Comparison of ENCODE assay signal across 39 cellular contexts in the genomic region with DNA sequence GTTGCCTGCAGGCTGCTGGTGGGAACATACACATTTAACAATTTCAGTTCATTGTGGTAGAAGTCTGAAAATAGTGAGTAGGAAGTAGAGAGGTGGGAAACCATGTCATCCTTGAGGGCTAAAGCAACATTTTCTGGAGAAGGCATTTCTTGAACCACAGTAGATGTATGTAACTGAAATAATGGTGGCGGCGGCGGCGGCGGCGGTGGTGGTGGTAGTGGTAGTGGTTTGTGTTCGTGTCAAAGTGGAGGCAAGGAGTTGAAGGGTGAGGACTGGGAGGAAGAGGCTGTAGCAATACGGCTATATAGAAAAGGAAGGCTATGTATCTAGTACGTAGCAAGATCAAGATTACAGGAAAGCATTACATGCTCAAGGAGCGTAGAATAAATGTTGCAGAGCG.
"Had no signal": no experiment of that assay in that cellular context is flagged by ENCODE, and none has a peak within 500 bp of the region (broad histone marks: within the 10 kb centered on the region; RNA-seq: fewer than 3 reads in every experiment).

No MANE protein-coding gene starts in this region.

- H3K36me3 Mint-ChIP-seq: activated naive CD4-positive, alpha-beta T cell treated with anti-CD3 and anti-CD28 coated beads, Interleukin-2, amount 10 ng/mL, durations not matched to agents 7 days and 5 days; activated naive CD4-positive, alpha-beta T cell treated with anti-CD3 and anti-CD28 coated beads, Interleukin-2, amount 50 U/mL, for 24 hours; activated naive CD4-positive, alpha-beta T cell treated with anti-CD3 and anti-CD28 coated beads, Interleukin-2, amount 50 U/mL, for 72 hours; activated naive CD8-positive, alpha-beta T cell; activated naive CD8-positive, alpha-beta T cell treated with anti-CD3 and anti-CD28 coated beads for 36 hours; activated naive CD8-positive, alpha-beta T cell treated with anti-CD3 and anti-CD28 coated beads, Interleukin-2, amount 10 ng/mL, durations not matched to agents 7 days and 5 days; brain had no signal

- H3K36me3 ChIP-seq: adrenal gland, ascending aorta, brain microvascular endothelial cell, breast epithelium, cardiac muscle cell had no signal

- H3K4me1 ChIP-seq: adrenal gland, ascending aorta, body of pancreas, breast epithelium had no signal

- H3K27me3 Mint-ChIP-seq: activated naive CD4-positive, alpha-beta T cell treated with anti-CD3 and anti-CD28 coated beads, Interleukin-2, amount 10 ng/mL, durations not matched to agents 7 days and 5 days; activated naive CD4-positive, alpha-beta T cell treated with anti-CD3 and anti-CD28 coated beads, Interleukin-2, amount 50 U/mL, for 24 hours; activated naive CD8-positive, alpha-beta T cell; activated naive CD8-positive, alpha-beta T cell treated with anti-CD3 and anti-CD28 coated beads for 36 hours; activated naive CD8-positive, alpha-beta T cell treated with anti-CD3 and anti-CD28 coated beads, Interleukin-2, amount 10 ng/mL, durations not matched to agents 7 days and 5 days; activated naive CD8-positive, alpha-beta T cell treated with anti-CD3 and anti-CD28 coated beads, Interleukin-2, amount 50 U/mL, for 24 hours; activated T-cell treated with anti-CD3 and anti-CD28 coated beads, Interleukin-2, amount 50 U/mL, for 24 hours; activated T-helper 17 cell treated with anti-CD3 and anti-CD28 coated beads, Interleukin-2, amount 50 U/mL, for 72 hours; central memory CD8-positive, alpha-beta T cell had no signal

- H3K4me1 Mint-ChIP-seq: activated naive CD4-positive, alpha-beta T cell treated with anti-CD3 and anti-CD28 coated beads, Interleukin-2, amount 10 ng/mL, durations not matched to agents 7 days and 5 days; activated naive CD4-positive, alpha-beta T cell treated with anti-CD3 and anti-CD28 coated beads, Interleukin-2, amount 50 U/mL, for 24 hours; activated naive CD8-positive, alpha-beta T cell treated with anti-CD3 and anti-CD28 coated beads for 36 hours; activated naive CD8-positive, alpha-beta T cell treated with anti-CD3 and anti-CD28 coated beads, Interleukin-2, amount 10 ng/mL, durations not matched to agents 7 days and 5 days; activated naive CD8-positive, alpha-beta T cell treated with anti-CD3 and anti-CD28 coated beads, Interleukin-2, amount 50 U/mL, for 24 hours; activated T-helper 17 cell treated with anti-CD3 and anti-CD28 coated beads, Interleukin-2, amount 50 U/mL, for 72 hours; brain; central memory CD8-positive, alpha-beta T cell had no signal

- H3K27ac Mint-ChIP-seq: activated naive CD4-positive, alpha-beta T cell treated with anti-CD3 and anti-CD28 coated beads for 36 hours; activated naive CD4-positive, alpha-beta T cell treated with anti-CD3 and anti-CD28 coated beads, Interleukin-2, amount 10 ng/mL, durations not matched to agents 7 days and 5 days; activated naive CD4-positive, alpha-beta T cell treated with anti-CD3 and anti-CD28 coated beads, Interleukin-2, amount 50 U/mL, for 24 hours; activated naive CD4-positive, alpha-beta T cell treated with anti-CD3 and anti-CD28 coated beads, Interleukin-2, amount 50 U/mL, for 72 hours; activated naive CD8-positive, alpha-beta T cell; activated naive CD8-positive, alpha-beta T cell treated with anti-CD3 and anti-CD28 coated beads for 36 hours; activated naive CD8-positive, alpha-beta T cell treated with anti-CD3 and anti-CD28 coated beads, Interleukin-2, amount 10 ng/mL, durations not matched to agents 7 days and 5 days; activated naive CD8-positive, alpha-beta T cell treated with anti-CD3 and anti-CD28 coated beads, Interleukin-2, amount 50 U/mL, for 24 hours; activated T-cell treated with anti-CD3 and anti-CD28 coated beads, Interleukin-2, amount 50 U/mL, for 24 hours; activated T-cell treated with anti-CD3 and anti-CD28 coated beads, Interleukin-2, amount 50 U/mL, for 72 hours; activated T-helper 1 cell treated with anti-CD3 and anti-CD28 coated beads, Interleukin-12 subunit alpha, Interleukin-12 subunit beta, Interleukin-2, Interleukin-4 antibody, amounts not matched to agents 30 ng/mL and 10 ng/mL and 1 ng/mL, durations not matched to agents 14 hours and 24 hours and 36 hours; activated T-helper 17 cell treated with anti-CD3 and anti-CD28 coated beads, Interleukin-2, amount 50 U/mL, for 72 hours; activated T-helper 2 cell treated with anti-CD3 and anti-CD28 coated beads, Interferon-gamma antibody, Interleukin-2, Interleukin-4, amounts not matched to agents 10 μg/mL and 5 μg/mL and 100 μg/mL, durations not matched to agents 14 hours and 24 hours and 36 hours; brain had no signal

- H3K4me3 Mint-ChIP-seq: activated naive CD4-positive, alpha-beta T cell treated with anti-CD3 and anti-CD28 coated beads for 36 hours; activated naive CD4-positive, alpha-beta T cell treated with anti-CD3 and anti-CD28 coated beads, Interleukin-2, amount 10 ng/mL, durations not matched to agents 7 days and 5 days; activated naive CD4-positive, alpha-beta T cell treated with anti-CD3 and anti-CD28 coated beads, Interleukin-2, amount 50 U/mL, for 24 hours; activated naive CD8-positive, alpha-beta T cell; activated naive CD8-positive, alpha-beta T cell treated with anti-CD3 and anti-CD28 coated beads for 36 hours; activated naive CD8-positive, alpha-beta T cell treated with anti-CD3 and anti-CD28 coated beads, Interleukin-2, amount 10 ng/mL, durations not matched to agents 7 days and 5 days; activated naive CD8-positive, alpha-beta T cell treated with anti-CD3 and anti-CD28 coated beads, Interleukin-2, amount 50 U/mL, for 24 hours; activated T-cell treated with anti-CD3 and anti-CD28 coated beads, Interleukin-2, amount 50 U/mL, for 24 hours; activated T-cell treated with anti-CD3 and anti-CD28 coated beads, Interleukin-2, amount 50 U/mL, for 4 hours; activated T-cell treated with anti-CD3 and anti-CD28 coated beads, Interleukin-2, amount 50 U/mL, for 72 hours; activated T-helper 1 cell treated with anti-CD3 and anti-CD28 coated beads, Interleukin-12 subunit alpha, Interleukin-12 subunit beta, Interleukin-2, Interleukin-4 antibody, amounts not matched to agents 30 ng/mL and 10 ng/mL and 1 ng/mL, durations not matched to agents 14 hours and 24 hours and 36 hours; activated T-helper 17 cell treated with anti-CD3 and anti-CD28 coated beads, Interleukin-2, amount 50 U/mL, for 72 hours; brain; central memory CD8-positive, alpha-beta T cell had no signal

- H3K27me3 ChIP-seq: adrenal gland, ascending aorta, body of pancreas, brain microvascular endothelial cell, breast epithelium, cardiac muscle cell had no signal

- H3K27ac ChIP-seq: adrenal gland, ascending aorta, body of pancreas, brain microvascular endothelial cell, breast epithelium, cardiac muscle cell had no signal

- DNase-seq: activated effector memory CD4-positive, alpha-beta T cell treated with anti-CD3 and anti-CD28 coated beads, Interleukin-2, amount 50 U/mL, for 16 hours; activated effector memory CD4-positive, alpha-beta T cell treated with Interleukin-2 at 50 U/mL for 16 hours; activated gamma-delta T cell; activated gamma-delta T cell treated with Interleukin-2 at 50 U/mL for 16 hours; activated naive CD4-positive, alpha-beta T cell; activated naive CD4-positive, alpha-beta T cell treated with anti-CD3 and anti-CD28 coated beads for 36 hours; activated naive CD4-positive, alpha-beta T cell treated with anti-CD3 and anti-CD28 coated beads, Interleukin-2, amount 10 ng/mL, durations not matched to agents 7 days and 5 days; activated naive CD4-positive, alpha-beta T cell treated with anti-CD3 and anti-CD28 coated beads, Interleukin-2, amount 50 U/mL, for 16 hours; activated naive CD4-positive, alpha-beta T cell treated with Interleukin-2 at 50 U/mL for 16 hours; activated naive CD8-positive, alpha-beta T cell treated with anti-CD3 and anti-CD28 coated beads for 36 hours; activated naive CD8-positive, alpha-beta T cell treated with anti-CD3 and anti-CD28 coated beads, Interleukin-2, amount 10 ng/mL, durations not matched to agents 7 days and 5 days; activated naive CD8-positive, alpha-beta T cell treated with anti-CD3 and anti-CD28 coated beads, Interleukin-2, amount 50 U/mL, for 24 hours; activated T-cell treated with anti-CD3 and anti-CD28 coated beads for 4 hours; activated T-cell treated with anti-CD3 and anti-CD28 coated beads, Interleukin-2, amount 50 U/mL, for 1 hour; activated T-cell treated with anti-CD3 and anti-CD28 coated beads, Interleukin-2, amount 50 U/mL, for 24 hours; activated T-cell treated with anti-CD3 and anti-CD28 coated beads, Interleukin-2, amount 50 U/mL, for 4 hours; activated T-cell treated with anti-CD3 and anti-CD28 coated beads, Interleukin-2, amount 50 U/mL, for 48 hours; activated T-cell treated with anti-CD3 and anti-CD28 coated beads, Interleukin-2, amount 50 U/mL, for 72 hours; adrenal gland; amniotic stem cell; amygdala; anterior cingulate cortex; aorta; body of pancreas; brain microvascular endothelial cell; caudate nucleus; central memory CD4-positive, alpha-beta T cell; cerebellar nuclear complex had no signal

- H3K4me3 ChIP-seq: adrenal gland, ascending aorta, body of pancreas, breast epithelium, cardiac muscle cell had no signal

- ATAC-seq: activated naive CD4-positive, alpha-beta T cell treated with anti-CD3 and anti-CD28 coated beads, Interleukin-2, amount 50 U/mL, for 72 hours; activated naive CD8-positive, alpha-beta T cell treated with anti-CD3 and anti-CD28 coated beads, Interleukin-2, amount 50 U/mL, for 24 hours; activated T-cell treated with anti-CD3 and anti-CD28 coated beads, Interleukin-2, amount 50 U/mL, for 4 hours; activated T-cell treated with anti-CD3 and anti-CD28 coated beads, Interleukin-2, amount 50 U/mL, for 72 hours; activated T-helper 17 cell treated with anti-CD3 and anti-CD28 coated beads, Interleukin-2, amount 50 U/mL, for 72 hours; body of pancreas had no signal
